1 cellular context compared by ENCODE assay signal in the genomic region with DNA sequence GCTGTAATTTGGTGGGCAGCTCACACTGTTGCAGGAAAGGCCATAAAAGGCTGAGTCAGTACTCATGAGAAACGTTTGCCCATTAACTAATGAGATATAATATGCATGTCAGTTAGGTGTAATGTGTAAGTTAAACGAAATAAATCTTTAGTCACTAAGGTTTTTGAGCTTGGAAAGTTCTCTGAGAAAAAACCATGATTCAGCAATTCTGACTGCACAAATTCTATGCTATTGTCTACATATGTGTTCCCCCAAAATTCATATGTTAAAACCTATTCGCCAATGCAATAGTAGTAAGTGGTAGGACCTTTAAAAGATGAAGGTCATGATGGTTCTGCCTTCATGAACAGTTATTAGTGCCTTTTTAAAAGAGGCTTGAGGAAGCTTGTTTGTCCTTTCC.
TF ChIP-seq lines count a peak whose summit lies in the region.

No MANE protein-coding gene starts in this region.

TF ChIP-seq in GM23338, 12 proteins besides CTCF, POLR2A, EP300 and RAD21 (continued from another document):
- TF ChIP-seq, protein P1, sequence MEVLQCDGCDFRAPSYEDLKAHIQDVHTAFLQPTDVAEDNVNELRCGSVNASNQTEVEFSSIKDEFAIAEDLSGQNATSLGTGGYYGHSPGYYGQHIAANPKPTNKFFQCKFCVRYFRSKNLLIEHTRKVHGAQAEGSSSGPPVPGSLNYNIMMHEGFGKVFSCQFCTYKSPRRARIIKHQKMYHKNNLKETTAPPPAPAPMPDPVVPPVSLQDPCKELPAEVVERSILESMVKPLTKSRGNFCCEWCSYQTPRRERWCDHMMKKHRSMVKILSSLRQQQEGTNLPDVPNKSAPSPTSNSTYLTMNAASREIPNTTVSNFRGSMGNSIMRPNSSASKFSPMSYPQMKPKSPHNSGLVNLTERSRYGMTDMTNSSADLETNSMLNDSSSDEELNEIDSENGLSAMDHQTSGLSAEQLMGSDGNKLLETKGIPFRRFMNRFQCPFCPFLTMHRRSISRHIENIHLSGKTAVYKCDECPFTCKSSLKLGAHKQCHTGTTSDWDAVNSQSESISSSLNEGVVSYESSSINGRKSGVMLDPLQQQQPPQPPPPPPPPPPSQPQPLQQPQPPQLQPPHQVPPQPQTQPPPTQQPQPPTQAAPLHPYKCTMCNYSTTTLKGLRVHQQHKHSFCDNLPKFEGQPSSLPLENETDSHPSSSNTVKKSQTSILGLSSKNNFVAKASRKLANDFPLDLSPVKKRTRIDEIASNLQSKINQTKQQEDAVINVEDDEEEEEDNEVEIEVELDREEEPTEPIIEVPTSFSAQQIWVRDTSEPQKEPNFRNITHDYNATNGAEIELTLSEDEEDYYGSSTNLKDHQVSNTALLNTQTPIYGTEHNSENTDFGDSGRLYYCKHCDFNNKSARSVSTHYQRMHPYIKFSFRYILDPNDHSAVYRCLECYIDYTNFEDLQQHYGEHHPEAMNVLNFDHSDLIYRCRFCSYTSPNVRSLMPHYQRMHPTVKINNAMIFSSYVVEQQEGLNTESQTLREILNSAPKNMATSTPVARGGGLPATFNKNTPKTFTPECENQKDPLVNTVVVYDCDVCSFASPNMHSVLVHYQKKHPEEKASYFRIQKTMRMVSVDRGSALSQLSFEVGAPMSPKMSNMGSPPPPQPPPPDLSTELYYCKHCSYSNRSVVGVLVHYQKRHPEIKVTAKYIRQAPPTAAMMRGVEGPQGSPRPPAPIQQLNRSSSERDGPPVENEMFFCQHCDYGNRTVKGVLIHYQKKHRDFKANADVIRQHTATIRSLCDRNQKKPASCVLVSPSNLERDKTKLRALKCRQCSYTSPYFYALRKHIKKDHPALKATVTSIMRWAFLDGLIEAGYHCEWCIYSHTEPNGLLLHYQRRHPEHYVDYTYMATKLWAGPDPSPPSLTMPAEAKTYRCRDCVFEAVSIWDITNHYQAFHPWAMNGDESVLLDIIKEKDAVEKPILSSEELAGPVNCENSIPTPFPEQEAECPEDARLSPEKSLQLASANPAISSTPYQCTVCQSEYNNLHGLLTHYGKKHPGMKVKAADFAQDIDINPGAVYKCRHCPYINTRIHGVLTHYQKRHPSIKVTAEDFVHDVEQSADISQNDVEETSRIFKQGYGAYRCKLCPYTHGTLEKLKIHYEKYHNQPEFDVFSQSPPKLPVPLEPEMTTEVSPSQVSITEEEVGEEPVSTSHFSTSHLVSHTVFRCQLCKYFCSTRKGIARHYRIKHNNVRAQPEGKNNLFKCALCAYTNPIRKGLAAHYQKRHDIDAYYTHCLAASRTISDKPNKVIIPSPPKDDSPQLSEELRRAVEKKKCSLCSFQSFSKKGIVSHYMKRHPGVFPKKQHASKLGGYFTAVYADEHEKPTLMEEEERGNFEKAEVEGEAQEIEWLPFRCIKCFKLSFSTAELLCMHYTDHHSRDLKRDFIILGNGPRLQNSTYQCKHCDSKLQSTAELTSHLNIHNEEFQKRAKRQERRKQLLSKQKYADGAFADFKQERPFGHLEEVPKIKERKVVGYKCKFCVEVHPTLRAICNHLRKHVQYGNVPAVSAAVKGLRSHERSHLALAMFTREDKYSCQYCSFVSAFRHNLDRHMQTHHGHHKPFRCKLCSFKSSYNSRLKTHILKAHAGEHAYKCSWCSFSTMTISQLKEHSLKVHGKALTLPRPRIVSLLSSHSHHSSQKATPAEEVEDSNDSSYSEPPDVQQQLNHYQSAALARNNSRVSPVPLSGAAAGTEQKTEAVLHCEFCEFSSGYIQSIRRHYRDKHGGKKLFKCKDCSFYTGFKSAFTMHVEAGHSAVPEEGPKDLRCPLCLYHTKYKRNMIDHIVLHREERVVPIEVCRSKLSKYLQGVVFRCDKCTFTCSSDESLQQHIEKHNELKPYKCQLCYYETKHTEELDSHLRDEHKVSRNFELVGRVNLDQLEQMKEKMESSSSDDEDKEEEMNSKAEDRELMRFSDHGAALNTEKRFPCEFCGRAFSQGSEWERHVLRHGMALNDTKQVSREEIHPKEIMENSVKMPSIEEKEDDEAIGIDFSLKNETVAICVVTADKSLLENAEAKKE (CRISPR knock-in tag; IDR thresholded peaks at IDR 0.05): no peak
- TF ChIP-seq JUNB (IDR thresholded peaks at IDR 0.05; ENCODE audit: unreplicated experiment) (no peak), POLR2AphosphoS5 (IDR thresholded peaks at IDR 0.05; ENCODE audit: low read depth) (no peak)
